Comparison of ENCODE assay signal across 8 cellular contexts in the genomic region with DNA sequence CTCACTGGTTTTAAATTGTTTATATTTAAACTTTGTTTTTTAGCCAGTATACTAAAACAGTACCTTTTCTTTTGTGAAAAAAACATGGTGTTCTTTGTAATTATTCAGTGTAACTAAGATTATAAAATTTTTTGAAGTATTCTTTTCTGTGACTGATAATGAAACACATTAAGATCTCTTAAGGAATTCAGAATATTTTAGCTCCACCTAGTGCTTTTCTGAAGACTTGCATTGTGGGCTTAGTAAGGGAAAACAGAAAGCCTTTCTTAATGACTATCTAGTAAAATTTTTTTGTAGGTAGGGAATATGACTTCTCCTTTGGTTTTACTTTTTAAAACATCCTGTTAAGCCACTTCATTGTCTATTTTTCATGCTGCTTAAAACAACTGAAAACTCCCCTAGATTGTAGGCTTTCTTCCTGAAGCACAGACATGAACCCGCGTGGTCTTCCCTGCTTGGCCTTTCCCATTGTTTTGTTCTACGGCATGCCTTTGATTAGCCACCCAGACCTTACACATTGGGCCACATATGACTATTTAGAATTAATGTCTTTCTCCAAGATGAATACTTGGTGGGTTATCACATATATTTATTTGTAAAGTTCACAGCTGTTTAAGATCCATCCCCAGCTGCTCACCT.
DNase-seq lines count a peak whose midpoint lies in the region; ATAC-seq, FAIRE-seq and TF ChIP-seq lines count a peak whose summit lies in the region.

No MANE protein-coding gene starts in this region.

- no peak overlapping the region for H3K27ac Mint-ChIP-seq in astrocyte (ENCODE audit: unreplicated experiment)

- H3K36me3 ChIP-seq in astrocyte (ENCODE audit: insufficient read depth, low read length) (no peaks in the 10 kb centered on the region), kidney (ENCODE audit: control insufficient read depth in 1 of 2, insufficient read depth in 2 of 2, low read length in 2 of 2) (peaks cover 5 to 7% of the 10 kb centered on the region in 2 donors), uterus (no peaks in the 10 kb centered on the region), MG63 (peaks cover 4% of the 10 kb centered on the region)

- no peak for TF ChIP-seq POLR2A in uterus (IDR thresholded peaks at IDR 0.05)

- H3K9me3 Mint-ChIP-seq in astrocyte (ENCODE audit: unreplicated experiment) = no peaks in the 10 kb centered on the region

- H3K4me2 ChIP-seq in astrocyte (ENCODE audit: low read length) = no peak overlapping the region

- FAIRE-seq in astrocyte (lab: Jason Lieb, UNC) = peak; percentile 20
- FAIRE-seq in kidney (lab: Jason Lieb, UNC) = peak; percentile 98

- peak; percentile 6 for DNase-seq in NCI-H2029 (lab: John Stamatoyannopoulos, UW)
- peak; percentile 39 for DNase-seq in astrocyte (ENCODE audit: low read depth)
- no peak for DNase-seq in kidney
- DNase-seq in uterus = no peak
- DNase-seq in activated CD8-positive, alpha-beta memory T cell treated with anti-CD3 and anti-CD28 coated beads, Interleukin-2, amount 50 U/mL, for 4 hours = no peak
- no peak for DNase-seq in MG63

- no peaks in the 10 kb centered on the region for H3K4me1 Mint-ChIP-seq in astrocyte (ENCODE audit: low read depth, unreplicated experiment)

- H3K9me3 ChIP-seq in astrocyte (ENCODE audit: insufficient read depth, low read depth, low read length) (no peaks in the 10 kb centered on the region), kidney (ENCODE audit: control insufficient read depth in 1 of 2, low read length in 2 of 2) (no peaks in the 10 kb centered on the region), uterus (no peaks in the 10 kb centered on the region), MG63 (no peaks in the 10 kb centered on the region)

- no peak overlapping the region for H2AFZ ChIP-seq in astrocyte (ENCODE audit: low read depth, low read length)

- H3K4me1 ChIP-seq in astrocyte (ENCODE audit: insufficient read depth, low read length) (peaks cover under 1% of the 10 kb centered on the region), kidney (ENCODE audit: control insufficient read depth in 1 of 2, insufficient read depth in 1 of 2, low read depth in 1 of 2, low read length in 2 of 2) (peaks cover 2 to 7% of the 10 kb centered on the region in 2 donors), uterus (no peaks in the 10 kb centered on the region)

- no peak overlapping the region for H3K4me3 Mint-ChIP-seq in astrocyte (ENCODE audit: unreplicated experiment)

- H3K4me3 ChIP-seq in astrocyte (ENCODE audit: insufficient read depth, low read depth, low read length) = no peak overlapping the region
- no peak overlapping the region for H3K4me3 ChIP-seq in kidney (ENCODE audit: low read length in 2 of 2)
- H3K4me3 ChIP-seq in uterus = no peak overlapping the region
- H3K4me3 ChIP-seq in MG63 = no peak overlapping the region

- H3K27me3 ChIP-seq in astrocyte (ENCODE audit: insufficient read depth, low read length) = no peaks in the 10 kb centered on the region
- H3K27me3 ChIP-seq in uterus = no peaks in the 10 kb centered on the region
- no peaks in the 10 kb centered on the region for H3K27me3 ChIP-seq in MG63

- H3K27me3 Mint-ChIP-seq in astrocyte (ENCODE audit: low read depth, unreplicated experiment) = no peaks in the 10 kb centered on the region

- H3K79me2 ChIP-seq in astrocyte (ENCODE audit: insufficient read depth, low read length) = no peaks in the 10 kb centered on the region

- H3K36me3 Mint-ChIP-seq in astrocyte (ENCODE audit: low read depth, unreplicated experiment) = no peaks in the 10 kb centered on the region

- H3K27ac ChIP-seq in C4-2B = no peak overlapping the region
- no peak overlapping the region for H3K27ac ChIP-seq in astrocyte (ENCODE audit: low read depth, low read length)
- H3K27ac ChIP-seq in kidney (ENCODE audit: low read depth in 2 of 2, low read length in 2 of 2) = no peak overlapping the region
- H3K27ac ChIP-seq in uterus = no peak overlapping the region

- H4K20me1 ChIP-seq in astrocyte (ENCODE audit: insufficient read depth, low read length) = no peaks in the 10 kb centered on the region

- intact Hi-C loops in kidney (cut with DNase I) = loop anchor here (10.0 kb wide), 1 partner anchor 414 kb away; no protein-coding TSS in a partner anchor
- intact Hi-C loops in uterus (cut with DNase I; ENCODE audit: low total_unique reads) = loop anchor here (5.0 kb wide), 1 partner anchor 411 kb away; no protein-coding TSS in a partner anchor

- peak; percentile 67 for ATAC-seq in GM19455 (IDR thresholded peaks at IDR 0.05; ENCODE audit: unreplicated experiment)

- no peak overlapping the region for H3K9ac ChIP-seq in astrocyte (ENCODE audit: low read length)
- no peak overlapping the region for H3K9ac ChIP-seq in kidney (ENCODE audit: low read length in 2 of 2)

- TF ChIP-seq CTCF in C4-2B (conservative IDR thresholded peaks at IDR 0.05) (peak; percentile 75), astrocyte (IDR thresholded peaks at IDR 0.05; ENCODE audit: insufficient read depth, low read depth, low read length) (peak; percentile 69), kidney (IDR thresholded peaks at IDR 0.05; ENCODE audit: borderline replicate concordance, extremely low read depth, insufficient read depth) (peak; percentile 57), uterus (IDR thresholded peaks at IDR 0.05) (peak; percentile 68 to 80 (median 74))

Comparison
In these comparisons a context has a peak if more than half of its experiments do, and no peak if none do; other contexts are left out.
1. DNase-seq: peak in NCI-H2029 (single experiment) and astrocyte (single experiment); none in kidney (single experiment), uterus (0 of 2), activated CD8-positive, alpha-beta memory T cell treated with anti-CD3 and anti-CD28 coated beads, Interleukin-2, amount 50 U/mL, for 4 hours (single experiment) and MG63 (single experiment).
2. Peak in every context shown above with its lines, with median percentiles within 50 percentile points of each other: CTCF ChIP-seq.